ENCODE assay signal across 9 cellular contexts in the genomic region with DNA sequence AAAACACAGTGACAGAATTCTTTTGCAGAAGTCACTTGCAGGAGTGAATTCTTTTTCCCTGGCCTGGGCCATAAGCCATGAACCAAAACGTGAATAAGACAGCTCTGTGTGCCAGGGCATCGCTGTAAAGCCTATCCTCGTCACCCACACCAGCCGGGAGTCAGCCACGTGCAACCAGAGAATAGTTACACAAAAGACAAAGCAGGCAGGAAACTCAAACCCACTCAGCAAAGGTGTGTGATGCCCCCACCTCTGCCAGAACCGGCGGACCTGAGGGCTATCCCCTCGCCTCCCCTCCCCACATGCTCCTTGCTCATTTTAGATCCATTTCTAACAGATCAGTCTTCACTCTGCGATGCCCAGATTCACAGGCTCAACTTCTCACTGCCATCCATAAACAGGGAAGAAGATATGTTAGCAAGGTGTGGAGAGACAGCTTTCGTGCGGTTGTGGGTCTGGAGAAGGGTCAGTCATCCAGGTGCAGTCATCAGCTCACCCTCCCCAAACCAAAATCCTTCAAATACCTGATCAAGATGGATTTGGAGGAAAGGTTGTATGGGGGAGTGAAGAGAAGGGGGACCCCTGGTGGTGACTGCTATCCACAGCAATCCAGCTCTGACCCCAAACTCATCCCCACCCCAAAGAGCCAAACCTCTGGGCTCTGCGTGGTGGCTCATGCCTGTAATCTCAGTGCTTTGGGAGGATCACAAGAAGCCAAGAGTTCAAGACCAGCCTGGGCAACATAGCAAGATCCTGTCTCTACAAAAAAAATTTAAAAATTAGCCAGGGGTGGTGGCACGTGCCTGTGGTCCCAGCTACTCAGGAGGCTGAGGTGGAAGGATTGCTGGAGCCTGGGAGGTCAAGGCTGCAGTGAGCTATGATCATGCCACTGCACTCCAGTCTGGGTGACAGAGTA.
DNase-seq lines count a peak whose midpoint lies in the region; ATAC-seq, FAIRE-seq and TF ChIP-seq lines count a peak whose summit lies in the region.
"Had no signal": no experiment of that assay in that cellular context is flagged by ENCODE, and none has a peak within 500 bp of the region (broad histone marks: within the 10 kb centered on the region; RNA-seq: fewer than 3 reads in every experiment).

No MANE protein-coding gene starts in this region.

- H3K4me3 ChIP-seq in AG10803 (ENCODE audit: low read length) = no peak overlapping the region

- no peaks in the 10 kb centered on the region for H3K9me3 ChIP-seq in KOPT-K1 (ENCODE audit: insufficient read depth, low read length, poor library complexity, severe bottlenecking)

- H3K27ac ChIP-seq in KOPT-K1 (ENCODE audit: low read depth, low read length, poor library complexity, severe bottlenecking) = peak overlapping the region; percentile 24
- H3K27ac ChIP-seq in VCaP = no peak overlapping the region

- POLR2A ChIA-PET in naive thymus-derived CD8-positive, alpha-beta T cell (lab: Charles Lee) = no interaction called here

- peak; percentile 72 for TF ChIP-seq CTCF in AG10803 (conservative IDR thresholded peaks at IDR 0.05; ENCODE audit: low read length)
- peak; percentile 75 for TF ChIP-seq CTCF in VCaP (conservative IDR thresholded peaks at IDR 0.05)

- H3K36me3 ChIP-seq in KOPT-K1 (ENCODE audit: insufficient read depth, low read length) = no peaks in the 10 kb centered on the region

- peak overlapping the region in 3 of 10 donors; percentile 28 to 61 (median 32) for H3K27ac Mint-ChIP-seq in naive thymus-derived CD8-positive, alpha-beta T cell

- H3K4me1 Mint-ChIP-seq in naive thymus-derived CD8-positive, alpha-beta T cell = peaks cover 9 to 17% (median 14%) of the 10 kb centered on the region in 4 donors

- peak; percentile 73 for FAIRE-seq in GM18507 (lab: Jason Lieb, UNC)
- FAIRE-seq: islet of Langerhans had no signal

- peaks cover 4 to 14% (median 8%) of the 10 kb centered on the region in 5 donors for H3K27me3 Mint-ChIP-seq in naive thymus-derived CD8-positive, alpha-beta T cell

- ATAC-seq in naive thymus-derived CD8-positive, alpha-beta T cell = peak; percentile 60 to 76

- H3K36me3 Mint-ChIP-seq in naive thymus-derived CD8-positive, alpha-beta T cell = no peaks in the 10 kb centered on the region

- H3K9me3 Mint-ChIP-seq in naive thymus-derived CD8-positive, alpha-beta T cell = no peaks in the 10 kb centered on the region

- DNase-seq in AG10803 (ENCODE audit: low read depth) (peak; percentile 4), GM18507 (ENCODE audit: extremely low spot score, insufficient read length, low read depth) (peak; percentile 43), ecto neural progenitor cell (ENCODE audit: low spot score) (peak; percentile 59), NCI-H1048 (lab: John Stamatoyannopoulos, UW) (no peak), hippocampal formation (lab: John Stamatoyannopoulos, UW) (no peak)
- DNase-seq in naive thymus-derived CD8-positive, alpha-beta T cell = peak; percentile 11 to 65 (median 39)

- H3K4me3 Mint-ChIP-seq in naive thymus-derived CD8-positive, alpha-beta T cell = no peak overlapping the region

Comparison
In these comparisons a context has a peak if more than half of its experiments do, and no peak if none do; other contexts are left out.
1. DNase-seq: peak in AG10803 (single experiment), GM18507 (single experiment), ecto neural progenitor cell (single experiment) and naive thymus-derived CD8-positive, alpha-beta T cell (10 of 10); none in NCI-H1048 (single experiment) and hippocampal formation (0 of 2).